In the genomic region with DNA sequence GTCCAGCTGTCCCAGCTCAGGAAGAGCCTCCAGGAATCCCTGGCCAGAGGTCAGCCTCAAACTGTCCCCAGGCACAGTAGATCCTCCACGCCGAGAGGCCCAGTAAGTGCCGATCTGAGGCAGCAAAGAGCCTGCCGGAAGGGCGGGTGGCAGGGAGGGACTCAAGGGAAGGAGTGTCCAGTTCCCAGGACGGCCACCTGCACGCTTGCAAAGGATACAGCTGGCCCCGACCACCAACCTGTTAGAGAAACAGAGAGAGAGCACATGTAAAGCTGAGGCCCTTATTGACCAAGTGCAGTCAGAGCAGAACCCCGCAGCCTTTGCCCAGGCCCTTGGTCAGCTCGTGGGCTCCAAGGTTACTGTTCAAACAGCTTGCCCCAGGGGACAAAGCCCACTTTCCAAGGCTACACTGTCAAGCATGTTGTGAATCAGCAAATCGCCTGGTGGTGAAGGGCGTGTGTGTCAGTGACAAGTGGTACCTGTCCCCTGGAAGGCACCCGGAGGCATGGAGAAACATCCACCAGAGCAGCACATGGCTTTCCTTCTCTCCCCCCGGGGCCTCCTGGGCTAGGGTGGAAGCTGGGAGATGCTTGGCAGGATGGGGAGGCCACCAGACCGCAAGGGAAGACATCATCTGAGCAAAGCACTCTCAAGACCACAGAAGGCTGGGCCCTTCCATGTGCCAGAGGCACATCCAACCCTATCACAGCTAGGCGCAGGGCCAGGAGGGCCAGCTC, we compare ENCODE assay signal across 30 cellular contexts.
"Had no signal": no experiment of that assay in that cellular context is flagged by ENCODE, and none has a peak within 500 bp of the region (broad histone marks: within the 10 kb centered on the region; RNA-seq: fewer than 3 reads in every experiment).

No MANE protein-coding gene starts in this region.

- DNase-seq: activated CD4-positive, alpha-beta memory T cell treated with anti-CD3 and anti-CD28 coated beads, Interleukin-2, amount 10 ng/mL, durations not matched to agents 7 days and 5 days; activated CD4-positive, alpha-beta T cell treated with anti-CD3 and anti-CD28 coated beads, Interleukin-2, amount 10 ng/mL, durations not matched to agents 24 days and 14 days; activated CD8-positive, alpha-beta memory T cell treated with anti-CD3 and anti-CD28 coated beads, Interleukin-2, amount 50 U/mL, for 48 hours; activated gamma-delta T cell treated with Interleukin-2 at 50 U/mL for 16 hours; activated T-cell treated with anti-CD3 and anti-CD28 coated beads, Interleukin-2, amount 50 U/mL, for 24 hours; adrenal gland; aorta; body of pancreas; dermis blood vessel endothelial cell; effector CD8-positive, alpha-beta T cell; islet precursor cell; mammary epithelial cell; occipital lobe; stimulated activated naive CD4-positive, alpha-beta T cell; T-helper 9 cell; tibial artery had no signal

- H2AFZ ChIP-seq: parathyroid adenoma had no signal

- H3K9me3 ChIP-seq: adrenal gland, body of pancreas, spleen, suprapubic skin, tibial artery had no signal

- FAIRE-seq: colon, endometrium, frontal cortex, TTC549 had no signal

- H3K4me1 ChIP-seq: adrenal gland, body of pancreas, parathyroid adenoma, tibial artery had no signal

- ATAC-seq: activated CD4-positive, CD25-positive, alpha-beta regulatory T cell treated with anti-CD3 and anti-CD28 coated beads, Interleukin-2, amount 50 U/mL, for 24 hours; activated T-helper 17 cell treated with anti-CD3 and anti-CD28 coated beads, Interleukin-2, amount 50 U/mL, for 72 hours; body of pancreas; right cardiac atrium had no signal

- H3K27me3 ChIP-seq: adrenal gland, body of pancreas, spleen, suprapubic skin, tibial artery had no signal

- H3K27ac Mint-ChIP-seq: activated CD4-positive, alpha-beta memory T cell treated with anti-CD3 and anti-CD28 coated beads, Interleukin-2, amount 10 ng/mL, durations not matched to agents 7 days and 5 days; activated CD4-positive, alpha-beta T cell treated with anti-CD3 and anti-CD28 coated beads, Interleukin-2, amount 10 ng/mL, durations not matched to agents 24 days and 14 days; activated naive CD4-positive, alpha-beta T cell treated with anti-CD3 and anti-CD28 coated beads, Interleukin-2, amount 50 U/mL, for 24 hours; activated T-cell treated with anti-CD3 and anti-CD28 coated beads, Interleukin-2, amount 50 U/mL, for 24 hours; activated T-helper 17 cell treated with anti-CD3 and anti-CD28 coated beads, Interleukin-2, amount 50 U/mL, for 72 hours; T-helper 1 cell treated with Interleukin-12 subunit alpha and Interleukin-12 subunit beta and Interleukin-4 antibody, amounts not matched to agents 30 μg/mL and 1 μg/mL, for 36 hours had no signal

- H3K27me3 Mint-ChIP-seq: activated CD4-positive, alpha-beta memory T cell treated with anti-CD3 and anti-CD28 coated beads, Interleukin-2, amount 10 ng/mL, durations not matched to agents 7 days and 5 days; activated CD4-positive, alpha-beta T cell treated with anti-CD3 and anti-CD28 coated beads, Interleukin-2, amount 10 ng/mL, durations not matched to agents 24 days and 14 days; activated naive CD4-positive, alpha-beta T cell treated with anti-CD3 and anti-CD28 coated beads, Interleukin-2, amount 50 U/mL, for 24 hours; activated T-cell treated with anti-CD3 and anti-CD28 coated beads, Interleukin-2, amount 50 U/mL, for 24 hours; activated T-helper 17 cell treated with anti-CD3 and anti-CD28 coated beads, Interleukin-2, amount 50 U/mL, for 72 hours had no signal

- H3K27ac ChIP-seq: adrenal gland, body of pancreas, epithelial cell of prostate, parathyroid adenoma, spleen, suprapubic skin, tibial artery, VCaP had no signal

- H3K9ac ChIP-seq: parathyroid adenoma had no signal

- H3K4me3 ChIP-seq: adrenal gland, body of pancreas, spleen, suprapubic skin, tibial artery had no signal

- H3K79me2 ChIP-seq: parathyroid adenoma had no signal

- H3K4me1 Mint-ChIP-seq: activated CD4-positive, alpha-beta memory T cell treated with anti-CD3 and anti-CD28 coated beads, Interleukin-2, amount 10 ng/mL, durations not matched to agents 7 days and 5 days; activated T-helper 17 cell treated with anti-CD3 and anti-CD28 coated beads, Interleukin-2, amount 50 U/mL, for 72 hours had no signal

- H3K4me3 Mint-ChIP-seq: activated CD4-positive, alpha-beta memory T cell treated with anti-CD3 and anti-CD28 coated beads, Interleukin-2, amount 10 ng/mL, durations not matched to agents 7 days and 5 days; activated CD4-positive, alpha-beta T cell treated with anti-CD3 and anti-CD28 coated beads, Interleukin-2, amount 10 ng/mL, durations not matched to agents 24 days and 14 days; activated naive CD4-positive, alpha-beta T cell treated with anti-CD3 and anti-CD28 coated beads, Interleukin-2, amount 50 U/mL, for 24 hours; activated T-cell treated with anti-CD3 and anti-CD28 coated beads, Interleukin-2, amount 50 U/mL, for 24 hours; activated T-helper 17 cell treated with anti-CD3 and anti-CD28 coated beads, Interleukin-2, amount 50 U/mL, for 72 hours; T-helper 1 cell treated with Interleukin-12 subunit alpha and Interleukin-12 subunit beta and Interleukin-4 antibody, amounts not matched to agents 30 μg/mL and 1 μg/mL, for 36 hours had no signal

- H3K9me3 Mint-ChIP-seq: activated CD4-positive, alpha-beta memory T cell treated with anti-CD3 and anti-CD28 coated beads, Interleukin-2, amount 10 ng/mL, durations not matched to agents 7 days and 5 days; activated CD4-positive, alpha-beta T cell treated with anti-CD3 and anti-CD28 coated beads, Interleukin-2, amount 10 ng/mL, durations not matched to agents 24 days and 14 days; activated naive CD4-positive, alpha-beta T cell treated with anti-CD3 and anti-CD28 coated beads, Interleukin-2, amount 50 U/mL, for 24 hours; activated T-cell treated with anti-CD3 and anti-CD28 coated beads, Interleukin-2, amount 50 U/mL, for 24 hours; activated T-helper 17 cell treated with anti-CD3 and anti-CD28 coated beads, Interleukin-2, amount 50 U/mL, for 72 hours; T-helper 1 cell treated with Interleukin-12 subunit alpha and Interleukin-12 subunit beta and Interleukin-4 antibody, amounts not matched to agents 30 μg/mL and 1 μg/mL, for 36 hours had no signal
